ENCODE assay signal across 1 cellular context in genomic region chr20:39081255-39081654, GRCh38.
A peak's percentile ranks its signal among the peaks of the same experiment; 100 is the strongest.
TF ChIP-seq lines count a peak whose summit lies in the region.

No MANE protein-coding gene starts in this region.

TF ChIP-seq in HepG2, 621 proteins besides CTCF, POLR2A, EP300 and RAD21 (continued from another document and continues in another):
- TF ChIP-seq ZNF574 (CRISPR knock-in tag; IDR thresholded peaks at IDR 0.05): peak; percentile 51; the same call in 1 of the 2 replicates
- no peak for TF ChIP-seq SRSF1 (optimal IDR thresholded peaks at IDR 0.05; ENCODE audit: low read depth, low read length)
- TF ChIP-seq ZNF20 (CRISPR knock-in tag; IDR thresholded peaks at IDR 0.05): no peak
- TF ChIP-seq STAT5B (CRISPR knock-in tag; IDR thresholded peaks at IDR 0.05): no peak
- no peak for TF ChIP-seq ZNF142 (CRISPR knock-in tag; IDR thresholded peaks at IDR 0.05)
- TF ChIP-seq ZNF280D (CRISPR knock-in tag; IDR thresholded peaks at IDR 0.05): no peak
- TF ChIP-seq HDAC1 (CRISPR knock-in tag; IDR thresholded peaks at IDR 0.05): no peak
- no peak for TF ChIP-seq HOXA7 (CRISPR knock-in tag; IDR thresholded peaks at IDR 0.05)
- no peak for TF ChIP-seq ATAD3A (CRISPR knock-in tag; IDR thresholded peaks at IDR 0.05)
- TF ChIP-seq SIX4 (CRISPR knock-in tag; IDR thresholded peaks at IDR 0.05): no peak
- TF ChIP-seq, protein P1, sequence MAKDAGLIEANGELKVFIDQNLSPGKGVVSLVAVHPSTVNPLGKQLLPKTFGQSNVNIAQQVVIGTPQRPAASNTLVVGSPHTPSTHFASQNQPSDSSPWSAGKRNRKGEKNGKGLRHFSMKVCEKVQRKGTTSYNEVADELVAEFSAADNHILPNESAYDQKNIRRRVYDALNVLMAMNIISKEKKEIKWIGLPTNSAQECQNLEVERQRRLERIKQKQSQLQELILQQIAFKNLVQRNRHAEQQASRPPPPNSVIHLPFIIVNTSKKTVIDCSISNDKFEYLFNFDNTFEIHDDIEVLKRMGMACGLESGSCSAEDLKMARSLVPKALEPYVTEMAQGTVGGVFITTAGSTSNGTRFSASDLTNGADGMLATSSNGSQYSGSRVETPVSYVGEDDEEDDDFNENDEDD (CRISPR knock-in tag; IDR thresholded peaks at IDR 0.05; ENCODE audit: borderline replicate concordance): no peak
- TF ChIP-seq KLF6 (CRISPR knock-in tag; IDR thresholded peaks at IDR 0.05): no peak
- TF ChIP-seq ZKSCAN1 (IDR thresholded peaks at IDR 0.05; ENCODE audit: low read length): no peak
- TF ChIP-seq, protein P2, sequence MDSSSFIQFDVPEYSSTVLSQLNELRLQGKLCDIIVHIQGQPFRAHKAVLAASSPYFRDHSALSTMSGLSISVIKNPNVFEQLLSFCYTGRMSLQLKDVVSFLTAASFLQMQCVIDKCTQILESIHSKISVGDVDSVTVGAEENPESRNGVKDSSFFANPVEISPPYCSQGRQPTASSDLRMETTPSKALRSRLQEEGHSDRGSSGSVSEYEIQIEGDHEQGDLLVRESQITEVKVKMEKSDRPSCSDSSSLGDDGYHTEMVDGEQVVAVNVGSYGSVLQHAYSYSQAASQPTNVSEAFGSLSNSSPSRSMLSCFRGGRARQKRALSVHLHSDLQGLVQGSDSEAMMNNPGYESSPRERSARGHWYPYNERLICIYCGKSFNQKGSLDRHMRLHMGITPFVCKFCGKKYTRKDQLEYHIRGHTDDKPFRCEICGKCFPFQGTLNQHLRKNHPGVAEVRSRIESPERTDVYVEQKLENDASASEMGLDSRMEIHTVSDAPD (CRISPR knock-in tag; IDR thresholded peaks at IDR 0.05): no peak
- TF ChIP-seq PBX2 (CRISPR knock-in tag; IDR thresholded peaks at IDR 0.05): no peak
- TF ChIP-seq TOE1 (CRISPR knock-in tag; IDR thresholded peaks at IDR 0.05): 0 out of 2 replicates have a peak, but pooled peaks have one; percentile 33
- no peak for TF ChIP-seq FOSL1 (CRISPR knock-in tag; IDR thresholded peaks at IDR 0.05; ENCODE audit: borderline replicate concordance)
- no peak for TF ChIP-seq NONO (IDR thresholded peaks at IDR 0.05)
- TF ChIP-seq NONO (CRISPR knock-in tag; conservative IDR thresholded peaks at IDR 0.05): no peak
- no peak for TF ChIP-seq MATR3 (CRISPR knock-in tag; IDR thresholded peaks at IDR 0.05)
- TF ChIP-seq ZNF547 (CRISPR knock-in tag; IDR thresholded peaks at IDR 0.05): 0 out of 2 replicates have a peak, but pooled peaks have one; percentile 38
- TF ChIP-seq MLLT10 (CRISPR knock-in tag; IDR thresholded peaks at IDR 0.05): no peak
- TF ChIP-seq, protein P3, sequence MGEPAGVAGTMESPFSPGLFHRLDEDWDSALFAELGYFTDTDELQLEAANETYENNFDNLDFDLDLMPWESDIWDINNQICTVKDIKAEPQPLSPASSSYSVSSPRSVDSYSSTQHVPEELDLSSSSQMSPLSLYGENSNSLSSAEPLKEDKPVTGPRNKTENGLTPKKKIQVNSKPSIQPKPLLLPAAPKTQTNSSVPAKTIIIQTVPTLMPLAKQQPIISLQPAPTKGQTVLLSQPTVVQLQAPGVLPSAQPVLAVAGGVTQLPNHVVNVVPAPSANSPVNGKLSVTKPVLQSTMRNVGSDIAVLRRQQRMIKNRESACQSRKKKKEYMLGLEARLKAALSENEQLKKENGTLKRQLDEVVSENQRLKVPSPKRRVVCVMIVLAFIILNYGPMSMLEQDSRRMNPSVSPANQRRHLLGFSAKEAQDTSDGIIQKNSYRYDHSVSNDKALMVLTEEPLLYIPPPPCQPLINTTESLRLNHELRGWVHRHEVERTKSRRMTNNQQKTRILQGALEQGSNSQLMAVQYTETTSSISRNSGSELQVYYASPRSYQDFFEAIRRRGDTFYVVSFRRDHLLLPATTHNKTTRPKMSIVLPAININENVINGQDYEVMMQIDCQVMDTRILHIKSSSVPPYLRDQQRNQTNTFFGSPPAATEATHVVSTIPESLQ (CRISPR knock-in tag; conservative IDR thresholded peaks at IDR 0.05): no peak
- TF ChIP-seq ZMYM3 (CRISPR knock-in tag; IDR thresholded peaks at IDR 0.05): no peak
- TF ChIP-seq NR1H2 (CRISPR knock-in tag; IDR thresholded peaks at IDR 0.05; ENCODE audit: borderline replicate concordance, low read depth): no peak
- TF ChIP-seq MXD1 (CRISPR knock-in tag; IDR thresholded peaks at IDR 0.05): no peak
- TF ChIP-seq HNRNPLL (IDR thresholded peaks at IDR 0.05; ENCODE audit: low read depth, low read length, poor library complexity, severe bottlenecking): no peak
- TF ChIP-seq MLXIP (CRISPR knock-in tag; IDR thresholded peaks at IDR 0.05; ENCODE audit: borderline replicate concordance): no peak
- no peak for TF ChIP-seq ZNF558 (CRISPR knock-in tag; IDR thresholded peaks at IDR 0.05; ENCODE audit: borderline replicate concordance)
- TF ChIP-seq FOSL2 (CRISPR knock-in tag; IDR thresholded peaks at IDR 0.05): 0 out of 2 replicates have a peak, but pooled peaks have one; percentile 29
- no peak for TF ChIP-seq SRSF9 (IDR thresholded peaks at IDR 0.05; ENCODE audit: borderline replicate concordance, insufficient read depth, low read depth, low read length, poor library complexity, severe bottlenecking)
- no peak for TF ChIP-seq GRHL1 (CRISPR knock-in tag; conservative IDR thresholded peaks at IDR 0.05)
- TF ChIP-seq SNAI1 (CRISPR knock-in tag; IDR thresholded peaks at IDR 0.05; ENCODE audit: borderline replicate concordance): no peak
- peak; percentile 25; the same call in 1 of the 2 replicates for TF ChIP-seq FOXK1 (CRISPR knock-in tag; IDR thresholded peaks at IDR 0.05; ENCODE audit: borderline replicate concordance, low read depth)
- TF ChIP-seq CENPT (CRISPR knock-in tag; IDR thresholded peaks at IDR 0.05; ENCODE audit: low read depth): no peak
